1 cellular context compared by ENCODE assay signal in genomic region chr4:140138428-140138827, GRCh38.
TF ChIP-seq lines count a peak whose summit lies in the region.

No MANE protein-coding gene starts in this region.

TF ChIP-seq in H1, 55 proteins besides CTCF, POLR2A, EP300 and RAD21:
- no peak for TF ChIP-seq CBX5 (IDR thresholded peaks at IDR 0.05; ENCODE audit: low read depth, low read length)
- no peak for TF ChIP-seq TAF7 (optimal IDR thresholded peaks at IDR 0.05; ENCODE audit: borderline replicate concordance, low read depth, low read length)
- no peak for TF ChIP-seq SAP30 (IDR thresholded peaks at IDR 0.05; ENCODE audit: insufficient read depth, insufficient replicate concordance, low read length)
- TF ChIP-seq CEBPB (IDR thresholded peaks at IDR 0.05; ENCODE audit: low read depth, low read length), result no peak
- no peak for TF ChIP-seq CREB1 (IDR thresholded peaks at IDR 0.05)
- no peak for TF ChIP-seq PHF8 (conservative IDR thresholded peaks at IDR 0.05; ENCODE audit: low read depth, low read length)
- no peak for TF ChIP-seq BACH1 (IDR thresholded peaks at IDR 0.05; ENCODE audit: low read length)
- no peak for TF ChIP-seq TBP (IDR thresholded peaks at IDR 0.05; ENCODE audit: low read depth, low read length)
- TF ChIP-seq SP2 (IDR thresholded peaks at IDR 0.05; ENCODE audit: low read length), result no peak
- no peak for TF ChIP-seq MAFK (IDR thresholded peaks at IDR 0.05; ENCODE audit: low read depth, low read length)
- TF ChIP-seq RNF2 (IDR thresholded peaks at IDR 0.05; ENCODE audit: borderline replicate concordance, low read depth, low read length, missing control alignments, poor library complexity, severe bottlenecking), result no peak
- TF ChIP-seq CBX8 (IDR thresholded peaks at IDR 0.05; ENCODE audit: borderline replicate concordance, low read depth, low read length), result no peak
TF ChIP-seq in H1: peak in this region for 0.
